28 cellular contexts compared by ENCODE assay signal in the genomic region with DNA sequence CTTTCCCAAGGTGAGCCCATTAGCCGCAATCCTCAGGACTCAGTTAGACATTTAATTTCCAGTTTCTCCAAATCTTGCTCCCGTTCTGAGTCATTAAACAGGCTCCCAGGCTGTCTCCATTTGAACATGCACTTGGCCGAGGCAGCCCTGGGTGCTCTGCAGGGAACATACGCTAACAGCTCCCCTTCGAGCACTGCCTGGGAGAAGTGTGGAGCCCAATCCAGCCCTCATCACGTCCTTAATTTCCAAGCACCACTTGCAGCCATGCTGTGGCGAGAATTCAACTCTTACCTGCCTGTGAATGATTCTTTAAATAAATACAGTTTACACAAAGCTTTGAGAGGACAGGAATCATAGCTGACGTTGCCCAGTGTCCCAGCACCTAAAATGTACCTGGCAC.
"Had no signal": no experiment of that assay in that cellular context is flagged by ENCODE, and none has a peak within 500 bp of the region (broad histone marks: within the 10 kb centered on the region; RNA-seq: fewer than 3 reads in every experiment).

No MANE protein-coding gene starts in this region.

- H3K4me3 ChIP-seq: SJCRH30, SK-N-MC had no signal

- H3K27ac ChIP-seq: SJCRH30, SK-N-MC, WERI-Rb-1 had no signal

- H3K27me3 ChIP-seq: SJCRH30 had no signal

- DNase-seq: activated CD4-positive, alpha-beta T cell treated with anti-CD3 and anti-CD28 coated beads for 1 hour; activated CD4-positive, alpha-beta T cell treated with anti-CD3 and anti-CD28 coated beads for 48 hours; activated CD4-positive, alpha-beta T cell treated with anti-CD3 and anti-CD28 coated beads, Interleukin-2, amount 50 U/mL, for 4 hours; activated CD4-positive, CD25-positive, alpha-beta regulatory T cell; activated CD8-positive, alpha-beta memory T cell treated with anti-CD3 and anti-CD28 coated beads, Interleukin-2, amount 50 U/mL, for 4 hours; activated CD8-positive, alpha-beta T cell treated with anti-CD3 and anti-CD28 coated beads for 36 hours; activated naive CD4-positive, alpha-beta T cell treated with anti-CD3 and anti-CD28 coated beads, Interleukin-2, amount 10 ng/mL, durations not matched to agents 7 days and 5 days; activated naive CD8-positive, alpha-beta T cell treated with anti-CD3 and anti-CD28 coated beads, Interleukin-2, amount 50 U/mL, for 24 hours; activated T-cell treated with anti-CD3 and anti-CD28 coated beads for 4 hours; activated T-cell treated with anti-CD3 and anti-CD28 coated beads, Interleukin-2, amount 50 U/mL, for 4 hours; anterior cingulate cortex; caudate nucleus; cerebellar nuclear complex; Karpas-422; KBM-7; NCI-H1105; NCI-H1417 treated with DMSO at 0.1 percent for 48 hours; NCI-H1694; NCI-H2029; NCI-H2171 treated with DMSO at 0.1 percent for 48 hours; NCI-H2227 treated with DMSO at 0.1 percent for 48 hours; NCI-H524 treated with DMSO at 0.1 percent for 48 hours; SHP77; SJCRH30; T1000; WERI-Rb-1 had no signal

- H3K9me3 ChIP-seq: SJCRH30 had no signal

- H3K36me3 ChIP-seq: SJCRH30, WERI-Rb-1 had no signal

- FAIRE-seq: bronchial epithelial cell had no signal
